ENCODE assay signal across 8 cellular contexts in the genomic region with DNA sequence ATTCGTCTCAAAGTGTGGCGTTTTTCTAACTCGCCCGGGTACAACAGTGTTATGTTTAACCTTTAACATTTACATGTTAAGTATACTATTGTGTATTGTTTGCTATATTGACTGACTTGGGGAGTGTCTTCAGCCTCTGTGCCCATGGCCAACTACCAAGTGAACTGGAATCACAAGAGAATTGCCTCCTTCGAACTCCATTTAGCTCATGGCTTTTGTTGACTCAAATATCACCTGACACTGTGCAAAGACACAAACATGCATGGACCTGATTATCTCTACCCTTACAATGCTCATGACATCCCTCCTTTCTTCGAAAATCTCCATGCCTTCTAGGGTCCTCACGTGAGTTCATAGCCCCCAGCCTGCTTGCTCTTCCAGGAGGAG. TPM values are rescaled to one million over a fixed set of nuclear protein-coding genes. Genes with fewer than 3 reads are reported as not detected.
DNase-seq lines count a peak whose midpoint lies in the region; ATAC-seq, FAIRE-seq and TF ChIP-seq lines count a peak whose summit lies in the region.

No MANE protein-coding gene starts in this region.

- no peaks in the 10 kb centered on the region for H3K27me3 ChIP-seq in GM12878 (replicated peaks in 1 of 2; ENCODE audit: control insufficient read depth in 2 of 2, insufficient read depth in 2 of 2, low read length in 1 of 2)
- H3K27me3 ChIP-seq in lower lobe of right lung (ENCODE audit: low read depth) = no peaks in the 10 kb centered on the region
- no peaks in the 10 kb centered on the region for H3K27me3 ChIP-seq in upper lobe of right lung

- WGBS in GM12878 (ENCODE audit: insufficient coverage, insufficient replicate concordance, low lambda C conversion rate, missing lambda C conversion rate) = 22% methylated on average over 7 of the region's 7 CpGs

- CTCF ChIA-PET in GM12878 (lab: Yijun Ruan, JAX) = interaction anchor here (0.5 to 1.4 kb wide), 5 partner anchors 10 to 152 kb away, joined by 3 to 4 read pairs (median 3); no protein-coding TSS in a partner anchor

- DNase-seq in Right ventricle myocardium superior (no peak), cardiac septum (ENCODE audit: low spot score) (no peak), GM12878 (ENCODE audit: low read depth, low spot score) (no peak), lower lobe of right lung (no peak), upper lobe of right lung (no peak), NCI-H345 (lab: John Stamatoyannopoulos, UW) (no peak), AG08395 (ENCODE audit: low spot score) (no peak), NCI-H526 treated with DMSO at 0.1 percent for 48 hours (lab: John Stamatoyannopoulos, UW) (no peak)

- TF ChIP-seq POLR2A in GM12878 (IDR thresholded peaks at IDR 0.05; ENCODE audit: low read depth, low read length) = no peak

- H3K27ac ChIP-seq in GM12878 (ENCODE audit: control insufficient read depth, insufficient read depth) (peak overlapping the region; percentile 85), lower lobe of right lung (peak overlapping the region; percentile 63), upper lobe of right lung (peak overlapping the region; percentile 79)

- in situ Hi-C loops in GM12878 (cut with MboI) = no loop called here

- ATAC-seq in Right ventricle myocardium superior (ENCODE audit: poor library complexity) = peak; percentile 2
- peak; percentile 14 for ATAC-seq in GM12878
- no peak for ATAC-seq in lower lobe of right lung
- ATAC-seq in upper lobe of right lung = no peak

- no peak for TF ChIP-seq EP300 in GM12878 (IDR thresholded peaks at IDR 0.05; ENCODE audit: borderline replicate concordance in 1 of 2, control insufficient read depth in 1 of 2, low read depth in 2 of 2, low read length in 2 of 2)

- peak overlapping the region; percentile 90 for H3K9ac ChIP-seq in GM12878 (ENCODE audit: control insufficient read depth, insufficient read depth, low read length)

- H3K4me2 ChIP-seq in GM12878 (ENCODE audit: control insufficient read depth, insufficient read depth) = peak overlapping the region; percentile 75

- SMC1A ChIA-PET in GM12878 (lab: Charles Lee; ENCODE audit: uncharacterized antibody, unreplicated experiment) = interaction anchor here (1.0 kb wide), 1 partner anchor 16 kb away, joined by 3 read pairs; no protein-coding TSS in a partner anchor

- H3K36me3 ChIP-seq in GM12878 (ENCODE audit: control insufficient read depth in 2 of 2, insufficient read depth in 2 of 2, low read length in 1 of 2) = peaks cover 0 to 3% of the 10 kb centered on the region in 2 experiments; a peak in 3 of 4 replicates
- no peaks in the 10 kb centered on the region for H3K36me3 ChIP-seq in lower lobe of right lung
- no peaks in the 10 kb centered on the region for H3K36me3 ChIP-seq in upper lobe of right lung

- H3K4me3 ChIP-seq in GM12878 (peak overlapping the region; percentile 83), lower lobe of right lung (peak overlapping the region; percentile 67), upper lobe of right lung (peak overlapping the region; percentile 75)

- intact Hi-C loops in Right ventricle myocardium superior (cut with DNase I) = no loop called here
- intact Hi-C loops in cardiac septum (cut with DNase I) = no loop called here
- intact Hi-C loops in GM12878 (cut with micrococcal nuclease; ENCODE audit: unreplicated experiment) = loop anchor here (10.0 kb wide), 1 partner anchor 483 kb away; no protein-coding TSS in a partner anchor
- intact Hi-C loops in lower lobe of right lung (cut with DNase I) = no loop called here
- intact Hi-C loops in upper lobe of right lung (cut with DNase I) = no loop called here

- peaks cover 33% of the 10 kb centered on the region for H3K79me2 ChIP-seq in GM12878 (ENCODE audit: control insufficient read depth, insufficient read depth, low read length)

- TF ChIP-seq RAD21 in GM12878 (IDR thresholded peaks at IDR 0.05; ENCODE audit: insufficient read depth, low read depth, low read length) = no peak

- FAIRE-seq in GM12878 (lab: Jason Lieb, UNC) = no peak

- TF ChIP-seq CTCF in GM12878 (IDR thresholded peaks at IDR 0.05 in 2 of 3, conservative IDR thresholded peaks at IDR 0.05 in 1 of 3; ENCODE audit: control insufficient read depth in 2 of 3, extremely low read depth in 1 of 3, insufficient read depth in 1 of 3, low read depth in 3 of 3, low read length in 3 of 3) = no peak
- TF ChIP-seq CTCF in lower lobe of right lung (IDR thresholded peaks at IDR 0.05) = no peak
- TF ChIP-seq CTCF in upper lobe of right lung (IDR thresholded peaks at IDR 0.05) = no peak

- H3K4me1 ChIP-seq in GM12878 (ENCODE audit: control insufficient read depth, insufficient read depth, low read length) (no peaks in the 10 kb centered on the region), lower lobe of right lung (peaks cover 4% of the 10 kb centered on the region), upper lobe of right lung (peaks cover 4% of the 10 kb centered on the region)

- peaks cover 16% of the 10 kb centered on the region for H3K9me3 ChIP-seq in GM12878 (replicated peaks; ENCODE audit: control insufficient read depth, insufficient read depth, low read length)
- peaks cover 28% of the 10 kb centered on the region for H3K9me3 ChIP-seq in lower lobe of right lung
- H3K9me3 ChIP-seq in upper lobe of right lung = peaks cover 3% of the 10 kb centered on the region

- no peaks in the 10 kb centered on the region for H4K20me1 ChIP-seq in GM12878 (ENCODE audit: control insufficient read depth, insufficient read depth)

- RAD21 ChIA-PET in GM12878 (lab: Charles Lee; ENCODE audit: unreplicated experiment) = no interaction called here

- BruUV-seq in GM12878 (replicated peaks; lab: Mats Ljungman, UMichigan) = TSS peak; percentile 73

- peak overlapping the region; percentile 99 for H2AFZ ChIP-seq in GM12878 (ENCODE audit: control insufficient read depth, low read depth, low read length)

- POLR2A ChIA-PET in GM12878 (lab: Charles Lee) = no interaction called here

RNA-seq across cellular contexts. Expression of gene ZNF814, which starts 0.7 kb away (rescaled TPM):
- total RNA-seq in Right ventricle myocardium superior (14.2 TPM), cardiac septum (5.4 TPM), GM12878 (2014; rRNA removed) (20.7 and 25.4 TPM in 2 replicates), GM12878 (2014; rRNA removed; fragmentation: Illumina TruSeq; extraction: Trizol) (22.1 and 23.3 TPM in 2 replicates), GM12878 (2021) (16.5 and 20.6 TPM in 2 replicates), lower lobe of right lung (13.5 TPM), upper lobe of right lung (12.3 TPM)
- 189 TPM in 2 replicates for total RNA-seq in GM12878 (2013; cell fraction: nucleolus; rRNA removed)
- polyA plus RNA-seq in GM12878 (2011; ENCODE audit: low read depth) = 22.0 TPM
- polyA plus RNA-seq in GM12878 (2011; rRNA removed) (29.2 and 31.0 TPM in 2 replicates), GM12878 (2014; fragmentation: Illumina TruSeq; extraction: Trizol) (10.9 and 14.4 TPM in 2 replicates), GM12878 (2014; fragmentation: Nextera tagmentation; extraction: Ambion mirVana) (10 to 100 TPM; 22.4 to 23.5 TPM), GM12878 (2014; rRNA removed) (12.4 and 16.2 TPM in 2 replicates), GM12878 (2016; fragmentation: Nextera tagmentation; extraction: Ambion mirVana) (10 to 100 TPM; 21.4 to 21.8 TPM)
- polyA plus RNA-seq in GM12878 (2011; cell fraction: cytosol; rRNA removed) = 33.1 and 37.3 TPM in 2 replicates
- polyA plus RNA-seq in GM12878 (2011; cell fraction: nucleus; rRNA removed) = 25.3 and 28.6 TPM in 2 replicates
- 14.6 and 20.0 TPM in 2 replicates for polyA plus RNA-seq in GM12878 (2012)
- polyA minus RNA-seq in GM12878 (2011; rRNA and poly(A)+ RNA removed) = 64.3 and 70.0 TPM in 2 replicates
- 11.4 and 13.2 TPM in 2 replicates for polyA minus RNA-seq in GM12878 (2011; cell fraction: cytosol; rRNA and poly(A)+ RNA removed)
- polyA minus RNA-seq in GM12878 (2011; cell fraction: nucleus; rRNA and poly(A)+ RNA removed) = 43.5 and 74.2 TPM in 2 replicates

RNA-seq across cellular contexts. Expression of gene ZNF417, which starts 28.3 kb away (rescaled TPM):
- total RNA-seq in Right ventricle myocardium superior (10.0 TPM), cardiac septum (10.8 TPM), GM12878 (2014; rRNA removed) (11.2 and 12.7 TPM in 2 replicates), GM12878 (2014; rRNA removed; fragmentation: Illumina TruSeq; extraction: Trizol) (12.0 and 12.3 TPM in 2 replicates), GM12878 (2021) (11.5 and 11.9 TPM in 2 replicates), lower lobe of right lung (16.2 TPM), upper lobe of right lung (17.7 TPM)
- total RNA-seq in GM12878 (2013; cell fraction: nucleolus; rRNA removed) = 63.3 and 63.4 TPM in 2 replicates
- polyA plus RNA-seq in GM12878 (2011; ENCODE audit: low read depth) = 5.3 TPM
- polyA plus RNA-seq in GM12878 (2011; rRNA removed) (13.6 and 17.0 TPM in 2 replicates), GM12878 (2014; fragmentation: Illumina TruSeq; extraction: Trizol) (6.2 and 7.3 TPM in 2 replicates), GM12878 (2014; fragmentation: Nextera tagmentation; extraction: Ambion mirVana) (1 to 10 TPM; 1.3 to 1.6 TPM), GM12878 (2014; rRNA removed) (5.5 and 7.3 TPM in 2 replicates), GM12878 (2016; fragmentation: Nextera tagmentation; extraction: Ambion mirVana) (1 to 10 TPM; 4.8 to 5.6 TPM)
- 6.3 and 9.1 TPM in 2 replicates for polyA plus RNA-seq in GM12878 (2011; cell fraction: cytosol; rRNA removed)
- polyA plus RNA-seq in GM12878 (2011; cell fraction: nucleus; rRNA removed) = 15.9 and 16.0 TPM in 2 replicates
- polyA plus RNA-seq in GM12878 (2012) = 5.7 and 6.0 TPM in 2 replicates
- polyA minus RNA-seq in GM12878 (2011; rRNA and poly(A)+ RNA removed) = 15.4 and 17.6 TPM in 2 replicates
- polyA minus RNA-seq in GM12878 (2011; cell fraction: cytosol; rRNA and poly(A)+ RNA removed) = 5.2 and 6.9 TPM in 2 replicates
- polyA minus RNA-seq in GM12878 (2011; cell fraction: nucleus; rRNA and poly(A)+ RNA removed) = 10.0 and 12.3 TPM in 2 replicates

RNA-seq across cellular contexts. Expression of gene ZNF587, which starts 38.4 kb away (rescaled TPM):
- total RNA-seq in Right ventricle myocardium superior = 13.7 TPM
- 23.8 TPM for total RNA-seq in cardiac septum
- 91.3 and 96.6 TPM in 2 replicates for total RNA-seq in GM12878 (2013; cell fraction: nucleolus; rRNA removed)
- total RNA-seq in GM12878 (2014; rRNA removed) = 13.1 and 15.2 TPM in 2 replicates
- total RNA-seq in GM12878 (2014; rRNA removed; fragmentation: Illumina TruSeq; extraction: Trizol) = 23.4 and 23.8 TPM in 2 replicates
- 20.2 and 27.8 TPM in 2 replicates for total RNA-seq in GM12878 (2021)
- 10.1 TPM for polyA plus RNA-seq in GM12878 (2011; ENCODE audit: low read depth)
- 20.1 and 22.2 TPM in 2 replicates for polyA plus RNA-seq in GM12878 (2011; rRNA removed)
- 14.4 and 16.8 TPM in 2 replicates for polyA plus RNA-seq in GM12878 (2011; cell fraction: cytosol; rRNA removed)
- 26.2 and 31.1 TPM in 2 replicates for polyA plus RNA-seq in GM12878 (2011; cell fraction: nucleus; rRNA removed)
- 11.8 and 13.2 TPM in 2 replicates for polyA plus RNA-seq in GM12878 (2012)
- 16.4 and 17.7 TPM in 2 replicates for polyA plus RNA-seq in GM12878 (2014; fragmentation: Illumina TruSeq; extraction: Trizol)
- 1 to 10 TPM; 1.9 to 2.6 TPM for polyA plus RNA-seq in GM12878 (2014; fragmentation: Nextera tagmentation; extraction: Ambion mirVana)
- 14.0 and 15.0 TPM in 2 replicates for polyA plus RNA-seq in GM12878 (2014; rRNA removed)
- polyA plus RNA-seq in GM12878 (2016; fragmentation: Nextera tagmentation; extraction: Ambion mirVana) = 1 to 10 TPM; 6.7 to 8.5 TPM
- polyA minus RNA-seq in GM12878 (2011; rRNA and poly(A)+ RNA removed) = 17.7 and 28.5 TPM in 2 replicates
- polyA minus RNA-seq in GM12878 (2011; cell fraction: cytosol; rRNA and poly(A)+ RNA removed) = 16.3 and 22.0 TPM in 2 replicates
- polyA minus RNA-seq in GM12878 (2011; cell fraction: nucleus; rRNA and poly(A)+ RNA removed) = 10.5 and 13.7 TPM in 2 replicates
- total RNA-seq in lower lobe of right lung = 25.6 TPM
- total RNA-seq in upper lobe of right lung = 27.3 TPM

RNA-seq across cellular contexts. Expression of gene ZNF418, which starts 47.1 kb away (rescaled TPM):
- total RNA-seq in Right ventricle myocardium superior (13.5 TPM), cardiac septum (16.5 TPM), GM12878 (2014; rRNA removed) (0.45 and 0.54 TPM in 2 replicates), GM12878 (2014; rRNA removed; fragmentation: Illumina TruSeq; extraction: Trizol) (1.2 and 1.3 TPM in 2 replicates), GM12878 (2021) (0.69 TPM in 2 replicates), lower lobe of right lung (5.9 TPM), upper lobe of right lung (5.0 TPM)
- total RNA-seq in GM12878 (2013; cell fraction: nucleolus; rRNA removed) = 31.4 and 34.5 TPM in 2 replicates
- polyA plus RNA-seq in GM12878 (2011; ENCODE audit: low read depth) = 1.6 TPM
- polyA plus RNA-seq in GM12878 (2011; rRNA removed) (1.2 and 2.5 TPM in 2 replicates), GM12878 (2014; fragmentation: Illumina TruSeq; extraction: Trizol) (0.59 and 2.0 TPM in 2 replicates), GM12878 (2014; fragmentation: Nextera tagmentation; extraction: Ambion mirVana) (under 1 TPM in 1 of 2 experiments, not detected in 1; 0.20 TPM), GM12878 (2014; rRNA removed) (0.53 and 1.3 TPM in 2 replicates), GM12878 (2016; fragmentation: Nextera tagmentation; extraction: Ambion mirVana) (1 to 10 TPM in 1 of 2 experiments, under 1 TPM in 1; 0.44 to 1.1 TPM)
- 0.69 and 1.5 TPM in 2 replicates for polyA plus RNA-seq in GM12878 (2011; cell fraction: cytosol; rRNA removed)
- polyA plus RNA-seq in GM12878 (2011; cell fraction: nucleus; rRNA removed) = 2.4 and 3.2 TPM in 2 replicates
- polyA plus RNA-seq in GM12878 (2012) = 2.6 and 2.9 TPM in 2 replicates
- 2.1 and 2.6 TPM in 2 replicates for polyA minus RNA-seq in GM12878 (2011; rRNA and poly(A)+ RNA removed)
- 1.1 and 1.5 TPM in 2 replicates for polyA minus RNA-seq in GM12878 (2011; cell fraction: cytosol; rRNA and poly(A)+ RNA removed)
- polyA minus RNA-seq in GM12878 (2011; cell fraction: nucleus; rRNA and poly(A)+ RNA removed) = 0.73 and 3.1 TPM in 2 replicates

RNA-seq across cellular contexts. Expression of gene ZNF587B, which starts 58.0 kb away (rescaled TPM):
- total RNA-seq in Right ventricle myocardium superior (6.3 TPM), cardiac septum (7.6 TPM), GM12878 (2014; rRNA removed) (25.6 and 26.0 TPM in 2 replicates), GM12878 (2014; rRNA removed; fragmentation: Illumina TruSeq; extraction: Trizol) (33.3 and 33.9 TPM in 2 replicates), GM12878 (2021) (22.5 and 24.7 TPM in 2 replicates), lower lobe of right lung (12.5 TPM), upper lobe of right lung (12.2 TPM)
- 93.7 and 97.3 TPM in 2 replicates for total RNA-seq in GM12878 (2013; cell fraction: nucleolus; rRNA removed)
- 23.9 TPM for polyA plus RNA-seq in GM12878 (2011; ENCODE audit: low read depth)
- polyA plus RNA-seq in GM12878 (2011; rRNA removed) (15.9 and 19.5 TPM in 2 replicates), GM12878 (2014; fragmentation: Illumina TruSeq; extraction: Trizol) (13.1 and 13.3 TPM in 2 replicates), GM12878 (2014; fragmentation: Nextera tagmentation; extraction: Ambion mirVana) (1 to 10 TPM; 4.1 to 5.5 TPM), GM12878 (2014; rRNA removed) (10.7 and 12.7 TPM in 2 replicates), GM12878 (2016; fragmentation: Nextera tagmentation; extraction: Ambion mirVana) (10 to 100 TPM; 14.5 to 17.7 TPM)
- 8.5 and 8.9 TPM in 2 replicates for polyA plus RNA-seq in GM12878 (2011; cell fraction: cytosol; rRNA removed)
- polyA plus RNA-seq in GM12878 (2011; cell fraction: nucleus; rRNA removed) = 15.5 and 18.9 TPM in 2 replicates
- 9.5 and 20.1 TPM in 2 replicates for polyA plus RNA-seq in GM12878 (2012)
- 31.2 and 38.5 TPM in 2 replicates for polyA minus RNA-seq in GM12878 (2011; rRNA and poly(A)+ RNA removed)
- 14.4 and 15.3 TPM in 2 replicates for polyA minus RNA-seq in GM12878 (2011; cell fraction: cytosol; rRNA and poly(A)+ RNA removed)
- polyA minus RNA-seq in GM12878 (2011; cell fraction: nucleus; rRNA and poly(A)+ RNA removed) = 9.1 and 16.3 TPM in 2 replicates

Comparison
In these comparisons a context has a peak if more than half of its experiments do, and no peak if none do; other contexts are left out.
1. ATAC-seq: peak in Right ventricle myocardium superior (single experiment) and GM12878 (single experiment); none in lower lobe of right lung (0 of 2) and upper lobe of right lung (single experiment).
2. Peak in every context shown above with its lines, with median percentiles within 50 percentile points of each other: H3K27ac ChIP-seq and H3K4me3 ChIP-seq.